ENCODE assay signal across 19 cellular contexts in genomic region chr1:78009276-78009675, GRCh38. TPM values are rescaled to one million over a fixed set of nuclear protein-coding genes. Genes with fewer than 3 reads are reported as not detected.
DNase-seq lines count a peak whose midpoint lies in the region; ATAC-seq, FAIRE-seq and TF ChIP-seq lines count a peak whose summit lies in the region.
"Had no signal": no experiment of that assay in that cellular context is flagged by ENCODE, and none has a peak within 500 bp of the region (broad histone marks: within the 10 kb centered on the region; RNA-seq: fewer than 3 reads in every experiment).

No MANE protein-coding gene starts in this region.

- H3K9me3 Mint-ChIP-seq in astrocyte (ENCODE audit: unreplicated experiment): no peaks in the 10 kb centered on the region
- H3K9me3 Mint-ChIP-seq: CD14-positive monocyte had no signal

- TF ChIP-seq CTCF in astrocyte (IDR thresholded peaks at IDR 0.05; ENCODE audit: insufficient read depth, low read depth, low read length) (no peak), gastroesophageal sphincter (IDR thresholded peaks at IDR 0.05) (no peak), spleen (IDR thresholded peaks at IDR 0.05 in 8 of 11, conservative IDR thresholded peaks at IDR 0.05 in 3 of 11) (no peak), GM13976 (IDR thresholded peaks at IDR 0.05; ENCODE audit: borderline replicate concordance, control extremely low read depth, extremely low read depth, insufficient read depth, missing control alignments) (no peak)

- DNase-seq in HCEC 1CT (peak; percentile 29), astrocyte (ENCODE audit: low read depth) (no peak), spleen (no peak), GM13976 (ENCODE audit: low spot score) (no peak), NCI-H446 (lab: John Stamatoyannopoulos, UW) (no peak)
- no peak for DNase-seq in stimulated activated CD4-positive, alpha-beta T cell treated with anti-CD3 and anti-CD28 coated beads, Interleukin-2, amount 100 ng/mL, for 24 hours
- DNase-seq: activated CD4-positive, alpha-beta T cell treated with anti-CD3 and anti-CD28 coated beads, Interleukin-2, amount 50 U/mL, for 48 hours; activated T-cell treated with anti-CD3 and anti-CD28 coated beads, Interleukin-2, amount 50 U/mL, for 48 hours; colonic mucosa; DMS79 treated with DMSO at 0.1 percent for 48 hours; MM.1S; NCI-H187 treated with DMSO at 0.1 percent for 48 hours; NCI-H526 treated with DMSO at 0.1 percent for 48 hours; substantia nigra; SW 1271 had no signal

- no peaks in the 10 kb centered on the region for H3K9me3 ChIP-seq in astrocyte (ENCODE audit: insufficient read depth, low read depth, low read length)
- H3K9me3 ChIP-seq in gastroesophageal sphincter: no peaks in the 10 kb centered on the region
- H3K9me3 ChIP-seq in spleen: no peaks in the 10 kb centered on the region
- H3K9me3 ChIP-seq: colonic mucosa had no signal

- H3K4me3 ChIP-seq in astrocyte (ENCODE audit: insufficient read depth, low read depth, low read length) (peak overlapping the region; percentile 38), gastroesophageal sphincter (peak overlapping the region; percentile 14 to 62), spleen (peak overlapping the region in 4 of 8 donors; percentile 8 to 54 (median 31))
- H3K4me3 ChIP-seq: colonic mucosa had no signal

- no peak overlapping the region for H2AFZ ChIP-seq in astrocyte (ENCODE audit: low read depth, low read length)

- H3K27me3 ChIP-seq in astrocyte (ENCODE audit: insufficient read depth, low read length): no peaks in the 10 kb centered on the region
- no peaks in the 10 kb centered on the region for H3K27me3 ChIP-seq in gastroesophageal sphincter
- no peaks in the 10 kb centered on the region for H3K27me3 ChIP-seq in spleen (replicated peaks in 1 of 7)
- H3K27me3 ChIP-seq: colonic mucosa had no signal

- ATAC-seq in gastroesophageal sphincter: no peak
- ATAC-seq: Panc1 had no signal

- H3K27ac ChIP-seq in astrocyte (ENCODE audit: low read depth, low read length) (peak overlapping the region; percentile 6), gastroesophageal sphincter (peak overlapping the region; percentile 14 to 91 (median 52)), spleen (peak overlapping the region in 5 of 8 donors; percentile 6 to 92 (median 34))
- H3K27ac ChIP-seq: colonic mucosa, epithelial cell of prostate had no signal

- H3K4me3 Mint-ChIP-seq in astrocyte (ENCODE audit: unreplicated experiment): peak overlapping the region; percentile 68
- H3K4me3 Mint-ChIP-seq: CD14-positive monocyte had no signal

- H3K4me1 Mint-ChIP-seq in astrocyte (ENCODE audit: low read depth, unreplicated experiment): peaks cover 12% of the 10 kb centered on the region

- peak; percentile 47 for FAIRE-seq in astrocyte (lab: Jason Lieb, UNC)

- H3K27ac Mint-ChIP-seq in astrocyte (ENCODE audit: unreplicated experiment): no peak overlapping the region

- peak overlapping the region; percentile 85 for H3K4me2 ChIP-seq in astrocyte (ENCODE audit: low read length)

- intact Hi-C loops in spleen (cut with DNase I; ENCODE audit: low total_unique reads): no loop called here

- H3K4me1 ChIP-seq in astrocyte (ENCODE audit: insufficient read depth, low read length): peaks cover 6% of the 10 kb centered on the region
- peaks cover 0 to 49% (median 2%) of the 10 kb centered on the region in 3 donors for H3K4me1 ChIP-seq in gastroesophageal sphincter
- peaks cover 3 to 55% (median 17%) of the 10 kb centered on the region in 6 donors for H3K4me1 ChIP-seq in spleen
- H3K4me1 ChIP-seq: colonic mucosa had no signal

- no peaks in the 10 kb centered on the region for H3K27me3 Mint-ChIP-seq in astrocyte (ENCODE audit: low read depth, unreplicated experiment)

- peaks cover 11% of the 10 kb centered on the region for H3K36me3 ChIP-seq in astrocyte (ENCODE audit: insufficient read depth, low read length)
- peaks cover 0 to 15% of the 10 kb centered on the region in 2 donors for H3K36me3 ChIP-seq in gastroesophageal sphincter
- H3K36me3 ChIP-seq in spleen: peaks cover 0 to 16% (median 2%) of the 10 kb centered on the region in 6 donors
- H3K36me3 ChIP-seq: colonic mucosa had no signal

- peaks cover 7% of the 10 kb centered on the region for H3K36me3 Mint-ChIP-seq in astrocyte (ENCODE audit: low read depth, unreplicated experiment)

- peaks cover 84% of the 10 kb centered on the region for H3K79me2 ChIP-seq in astrocyte (ENCODE audit: insufficient read depth, low read length)

- TF ChIP-seq POLR2A in gastroesophageal sphincter (IDR thresholded peaks at IDR 0.05) (no peak), spleen (IDR thresholded peaks at IDR 0.05) (no peak)

- H3K9ac ChIP-seq in astrocyte (ENCODE audit: low read length): no peak overlapping the region

- in situ Hi-C loops in GM13976 (cut with MboI; ENCODE audit: low sequenced_read_pairs, unreplicated experiment): loop anchor here (10.0 kb wide), 1 partner anchor 616 kb away; the partner anchor contains the start of gene IFI44L

- peaks cover 33% of the 10 kb centered on the region for H4K20me1 ChIP-seq in astrocyte (ENCODE audit: insufficient read depth, low read length)

- no peak for TF ChIP-seq EP300 in gastroesophageal sphincter (IDR thresholded peaks at IDR 0.05)

- 60 to 72% methylated on average over 3 of the region's 3 CpGs for WGBS in gastroesophageal sphincter (ENCODE audit: low coverage in 1 of 2), 2 donors
- WGBS in spleen, 5 donors: 78 to 88% (median 83%) methylated on average over 3 of the region's 3 CpGs

RNA-seq across cellular contexts. Expression of gene DNAJB4, which starts 4.5 kb away (rescaled TPM):
- total RNA-seq in astrocyte (57.9 and 58.6 TPM in 2 replicates), gastroesophageal sphincter (100 to 1,000 TPM in 1 of 4 donors, 10 to 100 TPM in 3; 74.1 to 123 (median 86.0) TPM), spleen (10 to 100 TPM; 39.9 to 66.2 (median 57.9) TPM)
- 10 to 100 TPM; 10.5 to 29.5 (median 11.4) TPM for polyA plus RNA-seq in spleen

RNA-seq across cellular contexts. Expression of gene FUBP1, which starts 30.4 kb away (rescaled TPM):
- total RNA-seq in astrocyte (113 and 128 TPM in 2 replicates), gastroesophageal sphincter (100 to 1,000 TPM in 1 of 4 donors, 10 to 100 TPM in 3; 46.9 to 135 (median 68.5) TPM), spleen (100 to 1,000 TPM; 151 to 196 (median 176) TPM)
- 10 to 100 TPM; 52.5 to 63.5 (median 60.3) TPM for polyA plus RNA-seq in spleen

RNA-seq across cellular contexts. Expression of gene GIPC2, which starts 36.5 kb away (rescaled TPM):
- total RNA-seq in astrocyte (not detected in 2 replicates), gastroesophageal sphincter (1 to 10 TPM; 2.2 to 9.0 (median 5.5) TPM), spleen (10 to 100 TPM; 27.9 to 49.9 (median 43.7) TPM)
- polyA plus RNA-seq in spleen: 10 to 100 TPM in 2 of 3 donors, 1 to 10 TPM in 1; 5.5 to 26.4 (median 11.8) TPM
- polyA plus RNA-seq: CD14-positive monocyte had no signal
